ENCODE assay signal across 8 cellular contexts in the genomic region with DNA sequence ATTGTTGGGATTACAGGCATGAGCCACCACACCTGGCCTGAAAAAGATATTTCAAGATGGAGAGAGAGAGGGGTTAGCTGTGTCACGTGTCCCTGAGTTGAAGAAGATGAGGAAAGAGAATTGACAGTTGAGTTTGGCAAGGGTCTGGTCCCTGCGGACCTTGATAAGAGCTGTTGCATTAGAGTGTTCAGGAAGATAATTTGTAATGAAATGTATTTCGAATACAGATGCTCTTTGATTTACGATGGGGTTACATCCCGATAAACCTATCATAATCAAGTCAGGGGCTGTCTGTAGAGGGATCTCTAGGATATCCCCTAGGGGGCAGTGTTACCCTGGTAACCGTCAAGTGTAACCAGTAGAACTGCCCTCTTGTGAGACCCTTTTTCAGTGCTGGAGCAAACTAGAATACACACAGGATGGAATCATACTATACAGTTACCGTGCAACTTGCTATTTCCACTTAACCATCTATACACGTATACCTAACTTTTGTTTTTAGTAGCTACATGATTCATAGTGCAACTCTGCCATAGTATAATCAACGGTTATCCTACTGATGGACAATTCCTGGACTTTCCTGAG. TPM values are rescaled to one million over a fixed set of nuclear protein-coding genes. Genes with fewer than 3 reads are reported as not detected.
DNase-seq lines count a peak whose midpoint lies in the region; ATAC-seq and TF ChIP-seq lines count a peak whose summit lies in the region.

No MANE protein-coding gene starts in this region.

- no peaks in the 10 kb centered on the region for H3K9me3 Mint-ChIP-seq in Calu3 (ENCODE audit: low read depth, unreplicated experiment)
- H3K9me3 Mint-ChIP-seq in T-helper 2 cell treated with Interferon-gamma antibody and Interleukin-4, amounts not matched to agents 5 μg/mL and 100 μg/mL, for 36 hours: no peaks in the 10 kb centered on the region

- peaks cover 0 to 10% of the 10 kb centered on the region in 2 donors for H3K36me3 ChIP-seq in left lung

- H3K4me3 Mint-ChIP-seq in Calu3 (ENCODE audit: low read depth, unreplicated experiment): peak overlapping the region; percentile 92
- peak overlapping the region; percentile 89 for H3K4me3 Mint-ChIP-seq in T-helper 2 cell treated with Interferon-gamma antibody and Interleukin-4, amounts not matched to agents 5 μg/mL and 100 μg/mL, for 36 hours

- no peaks in the 10 kb centered on the region for H3K9me3 ChIP-seq in left lung

- H3K4me1 Mint-ChIP-seq in Calu3 (ENCODE audit: low read depth, unreplicated experiment): peaks cover 16% of the 10 kb centered on the region
- peaks cover 38% of the 10 kb centered on the region for H3K4me1 Mint-ChIP-seq in T-helper 2 cell treated with Interferon-gamma antibody and Interleukin-4, amounts not matched to agents 5 μg/mL and 100 μg/mL, for 36 hours (ENCODE audit: low read depth)

- peak overlapping the region; percentile 54 for H3K27ac Mint-ChIP-seq in Calu3 (ENCODE audit: unreplicated experiment)
- H3K27ac Mint-ChIP-seq in T-helper 2 cell treated with Interferon-gamma antibody and Interleukin-4, amounts not matched to agents 5 μg/mL and 100 μg/mL, for 36 hours: peak overlapping the region; percentile 84

- ATAC-seq in left lung: peak; percentile 68
- no peak for ATAC-seq in HG02623 (IDR thresholded peaks at IDR 0.05; ENCODE audit: unreplicated experiment)

- intact Hi-C loops in Calu3 (cut with micrococcal nuclease; ENCODE audit: unreplicated experiment): loop anchor here (1.0 kb wide), 1 partner anchor 16 kb away; no protein-coding TSS in a partner anchor
- intact Hi-C loops in left lung (cut with DNase I): no loop called here

- no peak overlapping the region for H3K27ac ChIP-seq in left lung

- peaks cover 18% of the 10 kb centered on the region for H3K36me3 Mint-ChIP-seq in Calu3 (ENCODE audit: insufficient read depth, unreplicated experiment)
- H3K36me3 Mint-ChIP-seq in T-helper 2 cell treated with Interferon-gamma antibody and Interleukin-4, amounts not matched to agents 5 μg/mL and 100 μg/mL, for 36 hours (ENCODE audit: low read depth): peaks cover 8% of the 10 kb centered on the region

- H3K4me3 ChIP-seq in left lung: peak overlapping the region in 1 of 2 donors; percentile 89

- no TSS peak for BruUV-seq in Calu3 (replicated peaks; lab: Mats Ljungman, UMichigan)

- H3K4me1 ChIP-seq in left lung: peaks cover 14 to 48% of the 10 kb centered on the region in 2 donors

- CTCF ChIA-PET in Calu3 (lab: Charles Lee): no interaction called here

- DNase-seq in Calu3: peak; percentile 59
- DNase-seq in GM20000 (ENCODE audit: low spot score): peak; percentile 67
- peak; percentile 86 for DNase-seq in NCI-H146 (lab: John Stamatoyannopoulos, UW)
- DNase-seq in T-helper 2 cell treated with Interferon-gamma antibody and Interleukin-4, amounts not matched to agents 5 μg/mL and 100 μg/mL, for 36 hours (ENCODE audit: low spot score): peak; percentile 71
- peak; percentile 82 for DNase-seq in cerebellar cortex (ENCODE audit: low spot score)
- DNase-seq in left lung: no peak
- DNase-seq in stimulated activated CD8-positive, alpha-beta memory T cell treated with anti-CD3 and anti-CD28 coated beads, Interleukin-7, amount 100 ng/mL, for 48 hours (ENCODE audit: extremely low read depth in 1 of 2, low read depth in 1 of 2): peak; percentile 22 to 66

- TF ChIP-seq CTCF in Calu3 (IDR thresholded peaks at IDR 0.05; ENCODE audit: unreplicated experiment): peak; percentile 34
- TF ChIP-seq CTCF in GM20000 (IDR thresholded peaks at IDR 0.05; ENCODE audit: extremely low read depth, missing control alignments): no peak
- peak; percentile 61 to 77 for TF ChIP-seq CTCF in left lung (IDR thresholded peaks at IDR 0.05)

- H3K27me3 ChIP-seq in left lung: no peaks in the 10 kb centered on the region

- H3K27me3 Mint-ChIP-seq in Calu3 (ENCODE audit: unreplicated experiment): no peaks in the 10 kb centered on the region
- H3K27me3 Mint-ChIP-seq in T-helper 2 cell treated with Interferon-gamma antibody and Interleukin-4, amounts not matched to agents 5 μg/mL and 100 μg/mL, for 36 hours (ENCODE audit: low read depth): no peaks in the 10 kb centered on the region

RNA-seq across cellular contexts. Expression of gene ELOF1, which starts 1.5 kb away (rescaled TPM):
- 36.5 and 38.3 TPM in 2 replicates for total RNA-seq in Calu3 (2022)
- 10 to 100 TPM; 50.4 to 53.4 TPM for total RNA-seq in left lung

RNA-seq across cellular contexts. Expression of gene ACP5, which starts 16.9 kb away (rescaled TPM):
- total RNA-seq in Calu3 (2022) (0.94 and 2.2 TPM in 2 replicates), left lung (100 to 1,000 TPM; 242 to 299 TPM)

RNA-seq across cellular contexts. Expression of gene CNN1, which starts 21.8 kb away (rescaled TPM):
- total RNA-seq in Calu3 (2022): not detected in 2 replicates
- total RNA-seq in left lung: 10 to 100 TPM; 33.1 to 37.0 TPM

RNA-seq across cellular contexts. Expression of gene ECSIT, which starts 31.6 kb away (rescaled TPM):
- total RNA-seq in Calu3 (2022): 19.3 and 22.1 TPM in 2 replicates
- total RNA-seq in left lung: 10 to 100 TPM; 37.4 to 44.6 TPM

RNA-seq across cellular contexts. Expression of gene ZNF627, which starts 36.8 kb away (rescaled TPM):
- total RNA-seq in Calu3 (2022): 12.0 and 13.3 TPM in 2 replicates
- 10 to 100 TPM; 10.5 to 12.3 TPM for total RNA-seq in left lung

Comparison
In these comparisons a context has a peak if more than half of its experiments do, and no peak if none do; other contexts are left out.
1. DNase-seq: peak in Calu3 (single experiment), GM20000 (single experiment), NCI-H146 (single experiment), T-helper 2 cell treated with Interferon-gamma antibody and Interleukin-4, amounts not matched to agents 5 μg/mL and 100 μg/mL, for 36 hours (single experiment), cerebellar cortex (single experiment) and stimulated activated CD8-positive, alpha-beta memory T cell treated with anti-CD3 and anti-CD28 coated beads, Interleukin-7, amount 100 ng/mL, for 48 hours (2 of 2); none in left lung (0 of 2).
2. RNA of gene ACP5, which starts 16.9 kb away (total RNA-seq): 242 to 299 TPM in left lung; 0.94 to 2.2 TPM in Calu3; every median in the first group is over 10 times any median in the second.
3. RNA of gene CNN1, which starts 21.8 kb away (total RNA-seq): 33.1 to 37.0 TPM in left lung; not detected in Calu3; every median in the first group is over 10 times any median in the second.